Comparison of ENCODE assay signal across 8 cellular contexts in the genomic region with DNA sequence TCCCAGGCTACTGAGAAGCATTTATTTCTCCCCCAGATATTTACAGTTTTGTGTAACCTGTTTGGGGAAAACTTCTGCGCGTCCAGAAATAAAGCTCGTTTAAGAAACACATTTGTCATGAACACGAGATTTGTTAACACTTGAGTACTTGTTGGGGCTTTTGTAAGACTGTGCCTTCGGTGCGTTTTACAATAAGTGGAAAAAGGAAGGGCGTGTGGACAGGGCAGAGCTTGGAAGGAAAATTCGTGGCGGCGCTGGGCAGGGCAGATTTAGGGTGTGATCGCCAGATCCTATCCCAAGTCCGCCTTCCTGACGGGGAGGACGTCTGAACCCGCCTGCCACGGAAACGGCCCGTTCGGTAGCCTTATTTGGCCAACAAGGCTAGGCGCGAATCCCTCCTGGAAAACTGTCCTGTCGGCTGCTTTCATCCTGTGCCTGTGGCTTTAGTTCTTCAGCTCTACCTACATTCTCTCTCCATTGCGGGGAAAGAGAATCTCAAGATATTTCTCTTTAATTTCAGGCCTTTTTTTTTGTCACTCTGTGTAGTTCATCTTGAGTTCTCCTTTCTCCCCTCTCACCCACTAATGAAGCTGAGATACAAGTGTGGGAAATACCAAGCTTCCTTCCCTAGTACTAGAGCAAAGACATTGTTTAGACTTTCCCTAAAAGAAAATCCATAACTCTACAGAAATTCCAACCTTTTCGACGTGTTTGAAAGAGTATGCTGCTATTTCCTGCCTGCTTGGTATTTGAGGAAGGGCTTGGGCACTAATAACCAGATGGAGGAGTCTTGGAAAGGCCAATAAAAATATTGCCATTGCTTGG. TPM values are rescaled to one million over a fixed set of nuclear protein-coding genes. Genes with fewer than 3 reads are reported as not detected.
DNase-seq lines count a peak whose midpoint lies in the region; TF ChIP-seq lines count a peak whose summit lies in the region.

No MANE protein-coding gene starts in this region.

- peaks cover 28% of the 10 kb centered on the region for H3K4me1 Mint-ChIP-seq in activated T-cell treated with anti-CD3 and anti-CD28 coated beads, Interleukin-2, amount 50 U/mL, for 24 hours (ENCODE audit: low read depth)

- peak overlapping the region; percentile 86 for H3K27ac Mint-ChIP-seq in activated T-cell treated with anti-CD3 and anti-CD28 coated beads, Interleukin-2, amount 50 U/mL, for 24 hours

- H3K9me3 Mint-ChIP-seq in activated T-cell treated with anti-CD3 and anti-CD28 coated beads, Interleukin-2, amount 50 U/mL, for 24 hours = no peaks in the 10 kb centered on the region

- TF ChIP-seq EP300 in transverse colon (IDR thresholded peaks at IDR 0.05; ENCODE audit: low read depth) = peak; percentile 42

- H3K4me3 Mint-ChIP-seq in activated T-cell treated with anti-CD3 and anti-CD28 coated beads, Interleukin-2, amount 50 U/mL, for 24 hours = peak overlapping the region; percentile 85

- peak overlapping the region; percentile 97 to 100 (median 99) for H3K27ac ChIP-seq in transverse colon

- no peaks in the 10 kb centered on the region for H3K27me3 ChIP-seq in transverse colon

- peaks cover 17% of the 10 kb centered on the region for H3K36me3 Mint-ChIP-seq in activated T-cell treated with anti-CD3 and anti-CD28 coated beads, Interleukin-2, amount 50 U/mL, for 24 hours (ENCODE audit: low read depth)

- peaks cover 12 to 61% (median 28%) of the 10 kb centered on the region in 4 donors for H3K4me1 ChIP-seq in transverse colon

- 2% methylated on average over 11 to 25 of the region's 25 CpGs for WGBS in transverse colon (ENCODE audit: low coverage in 1 of 2), 2 donors

- TF ChIP-seq POLR2A in transverse colon (IDR thresholded peaks at IDR 0.05) = peak; percentile 76

- H3K36me3 ChIP-seq in transverse colon = peaks cover 0 to 7% (median 0%) of the 10 kb centered on the region in 4 donors

- DNase-seq in GM04503 (ENCODE audit: low read depth) = peak; percentile 37
- DNase-seq in HCEC 1CT = peak; percentile 82
- peak; percentile 63 for DNase-seq in NCI-H460 (ENCODE audit: extremely low read depth, low read depth)
- peak; percentile 41 for DNase-seq in activated T-cell treated with anti-CD3 and anti-CD28 coated beads, Interleukin-2, amount 50 U/mL, for 24 hours
- DNase-seq in fibroblast of peridontal ligament (ENCODE audit: extremely low read depth) = peak; percentile 90
- DNase-seq in myocyte (ENCODE audit: low read depth) = peak; percentile 93
- peak; percentile 92 for DNase-seq in transverse colon
- no peak for DNase-seq in 8988T

- H3K9me3 ChIP-seq in transverse colon = no peaks in the 10 kb centered on the region

- in situ Hi-C loops in transverse colon (cut with MboI; ENCODE audit: low pct_ligation_motif_present in 1 of 4, low pct_unique_long_range_greater_than_20kb in 1 of 4, low sequenced_read_pairs in 3 of 4) = no loop called here

- TF ChIP-seq CTCF in transverse colon (IDR thresholded peaks at IDR 0.05) = no peak

- peaks cover 19% of the 10 kb centered on the region for H3K27me3 Mint-ChIP-seq in activated T-cell treated with anti-CD3 and anti-CD28 coated beads, Interleukin-2, amount 50 U/mL, for 24 hours

- intact Hi-C loops in transverse colon (cut with DNase I; ENCODE audit: low total_unique reads) = loop anchor here (5.0 to 10.0 kb wide), 2 partner anchors 70 to 142 kb away; no protein-coding TSS in a partner anchor

- peak overlapping the region; percentile 84 to 100 (median 94) for H3K4me3 ChIP-seq in transverse colon

RNA-seq across cellular contexts. Expression of gene PDLIM5, which starts 0.9 kb away (rescaled TPM):
- 252 and 253 TPM in 2 replicates for total RNA-seq in NCI-H460 (2014; rRNA removed; shearing (Covaris generic))
- 66.3 and 84.7 TPM in 2 replicates for polyA plus RNA-seq in NCI-H460 (2014; cell fraction: nucleus; rRNA removed)
- total RNA-seq in myocyte = 122 and 170 TPM in 2 replicates
- 84.3 TPM for polyA plus RNA-seq in myocyte (2012)
- total RNA-seq in transverse colon = 100 to 1,000 TPM in 2 of 4 donors, 10 to 100 TPM in 2; 62.9 to 133 (median 110) TPM
